In genomic region chr5:150458819-150459557, GRCh38 we compare ENCODE assay signal across 1 cellular context.
TF ChIP-seq lines count a peak whose summit lies in the region.

No MANE protein-coding gene starts in this region.

TF ChIP-seq in endothelial cell of umbilical vein, 7 proteins besides CTCF, POLR2A, EP300 and RAD21 (continued from another document):
- no peak for TF ChIP-seq POLR2AphosphoS5 (IDR thresholded peaks at IDR 0.05; ENCODE audit: insufficient read depth, low read depth, low read length)
- TF ChIP-seq FOS (IDR thresholded peaks at IDR 0.05; ENCODE audit: borderline replicate concordance, insufficient read depth, low read length), result no peak
